8 cellular contexts compared by ENCODE assay signal in genomic region chr6:156780117-156780641, GRCh38. TPM values are rescaled to one million over a fixed set of nuclear protein-coding genes. Genes with fewer than 3 reads are reported as not detected.
DNase-seq lines count a peak whose midpoint lies in the region; ATAC-seq and TF ChIP-seq lines count a peak whose summit lies in the region.

No MANE protein-coding gene starts in this region.

- peak; percentile 53 for ATAC-seq in activated naive CD8-positive, alpha-beta T cell treated with anti-CD3 and anti-CD28 coated beads, Interleukin-2, amount 10 ng/mL, durations not matched to agents 7 days and 5 days (ENCODE audit: low read depth)
- ATAC-seq in GM19324 (IDR thresholded peaks at IDR 0.05; ENCODE audit: low FRiP score, unreplicated experiment) = no peak

- H3K4me3 ChIP-seq in neuron (ENCODE audit: low read length) = peak overlapping the region; percentile 93

- H3K4me1 ChIP-seq in neuron (ENCODE audit: insufficient read depth, low read length) = peaks cover 47% of the 10 kb centered on the region

- peaks cover 6% of the 10 kb centered on the region for H3K36me3 Mint-ChIP-seq in activated naive CD8-positive, alpha-beta T cell treated with anti-CD3 and anti-CD28 coated beads, Interleukin-2, amount 10 ng/mL, durations not matched to agents 7 days and 5 days

- no peaks in the 10 kb centered on the region for H3K27me3 ChIP-seq in neuron (ENCODE audit: insufficient read depth, low read length)

- TF ChIP-seq CTCF in GM10266 (IDR thresholded peaks at IDR 0.05; ENCODE audit: control insufficient read depth, insufficient read depth, low read depth, missing control alignments) = no peak

- H3K27ac Mint-ChIP-seq in activated naive CD8-positive, alpha-beta T cell treated with anti-CD3 and anti-CD28 coated beads, Interleukin-2, amount 10 ng/mL, durations not matched to agents 7 days and 5 days = peak overlapping the region; percentile 89

- no peak overlapping the region for H2AFZ ChIP-seq in neuron (ENCODE audit: low read depth, low read length)

- peak overlapping the region; percentile 88 for H3K4me3 Mint-ChIP-seq in activated naive CD8-positive, alpha-beta T cell treated with anti-CD3 and anti-CD28 coated beads, Interleukin-2, amount 10 ng/mL, durations not matched to agents 7 days and 5 days

- no peaks in the 10 kb centered on the region for H3K9me3 ChIP-seq in neuron (ENCODE audit: low read length)

- H3K9me3 Mint-ChIP-seq in activated naive CD8-positive, alpha-beta T cell treated with anti-CD3 and anti-CD28 coated beads, Interleukin-2, amount 10 ng/mL, durations not matched to agents 7 days and 5 days = no peaks in the 10 kb centered on the region

- peak; percentile 87 for DNase-seq in GM10266 (ENCODE audit: extremely low spot score)
- peak; percentile 94 for DNase-seq in HCEC 1CT
- peak; percentile 88 for DNase-seq in LoVo (ENCODE audit: low spot score)
- peak; percentile 90 for DNase-seq in RPMI8226
- DNase-seq in activated naive CD8-positive, alpha-beta T cell treated with anti-CD3 and anti-CD28 coated beads, Interleukin-2, amount 10 ng/mL, durations not matched to agents 7 days and 5 days = no peak
- peak; percentile 77 for DNase-seq in germinal center (ENCODE audit: low spot score)

- H3K4me1 Mint-ChIP-seq in activated naive CD8-positive, alpha-beta T cell treated with anti-CD3 and anti-CD28 coated beads, Interleukin-2, amount 10 ng/mL, durations not matched to agents 7 days and 5 days = peaks cover 34% of the 10 kb centered on the region

- no peaks in the 10 kb centered on the region for H3K27me3 Mint-ChIP-seq in activated naive CD8-positive, alpha-beta T cell treated with anti-CD3 and anti-CD28 coated beads, Interleukin-2, amount 10 ng/mL, durations not matched to agents 7 days and 5 days

- POLR2A ChIA-PET in activated naive CD8-positive, alpha-beta T cell treated with anti-CD3 and anti-CD28 coated beads, Interleukin-2, amount 10 ng/mL, durations not matched to agents 7 days and 5 days (lab: Charles Lee) = interaction anchor here (0.6 to 4.3 kb wide), 5 partner anchors 12 to 408 kb away, joined by 3 to 46 read pairs (median 3); no protein-coding TSS in a partner anchor

- H3K36me3 ChIP-seq in neuron (ENCODE audit: insufficient read depth, low read length) = peaks cover 5% of the 10 kb centered on the region

RNA-seq across cellular contexts. Expression of gene ARID1B, which starts 3.0 kb away (rescaled TPM):
- 10 to 100 TPM; 83.2 to 98.2 TPM for total RNA-seq in activated naive CD8-positive, alpha-beta T cell treated with anti-CD3 and anti-CD28 coated beads, Interleukin-2, amount 10 ng/mL, durations not matched to agents 7 days and 5 days
